ENCODE assay signal across 14 cellular contexts in genomic region chr20:59805266-59805665, GRCh38.
"Had no signal": no experiment of that assay in that cellular context is flagged by ENCODE, and none has a peak within 500 bp of the region (broad histone marks: within the 10 kb centered on the region; RNA-seq: fewer than 3 reads in every experiment).

No MANE protein-coding gene starts in this region.

- H3K4me1 ChIP-seq: gastroesophageal sphincter, heart right ventricle, left lung, uterus had no signal

- H3K4me3 ChIP-seq: gastroesophageal sphincter, heart right ventricle, left lung, SK-N-MC, smooth muscle cell, thoracic aorta, uterus had no signal

- ATAC-seq: activated T-cell treated with anti-CD3 and anti-CD28 coated beads, Interleukin-2, amount 50 U/mL, for 72 hours; gastroesophageal sphincter; heart right ventricle; left lung; natural killer cell had no signal

- H3K27me3 ChIP-seq: heart right ventricle, uterus had no signal

- H3K36me3 ChIP-seq: gastroesophageal sphincter, heart right ventricle, left lung, thoracic aorta, uterus had no signal

- H3K9me3 ChIP-seq: uterus had no signal

- DNase-seq: activated CD4-positive, alpha-beta T cell treated with anti-CD3 and anti-CD28 coated beads, Interleukin-2, amount 50 U/mL, for 48 hours; activated naive CD4-positive, alpha-beta T cell; activated naive CD8-positive, alpha-beta T cell treated with anti-CD3 and anti-CD28 coated beads, Interleukin-2, amount 10 ng/mL, durations not matched to agents 7 days and 5 days; activated T-cell treated with anti-CD3 and anti-CD28 coated beads, Interleukin-2, amount 50 U/mL, for 72 hours; heart right ventricle; left lung; natural killer cell; T-helper 1 cell; T1000; uterus had no signal

- H3K27ac ChIP-seq: gastroesophageal sphincter, heart right ventricle, left lung, SK-N-MC, thoracic aorta, uterus had no signal

- H3K4me2 ChIP-seq: smooth muscle cell had no signal
